Comparison of ENCODE assay signal across 21 cellular contexts in the genomic region with DNA sequence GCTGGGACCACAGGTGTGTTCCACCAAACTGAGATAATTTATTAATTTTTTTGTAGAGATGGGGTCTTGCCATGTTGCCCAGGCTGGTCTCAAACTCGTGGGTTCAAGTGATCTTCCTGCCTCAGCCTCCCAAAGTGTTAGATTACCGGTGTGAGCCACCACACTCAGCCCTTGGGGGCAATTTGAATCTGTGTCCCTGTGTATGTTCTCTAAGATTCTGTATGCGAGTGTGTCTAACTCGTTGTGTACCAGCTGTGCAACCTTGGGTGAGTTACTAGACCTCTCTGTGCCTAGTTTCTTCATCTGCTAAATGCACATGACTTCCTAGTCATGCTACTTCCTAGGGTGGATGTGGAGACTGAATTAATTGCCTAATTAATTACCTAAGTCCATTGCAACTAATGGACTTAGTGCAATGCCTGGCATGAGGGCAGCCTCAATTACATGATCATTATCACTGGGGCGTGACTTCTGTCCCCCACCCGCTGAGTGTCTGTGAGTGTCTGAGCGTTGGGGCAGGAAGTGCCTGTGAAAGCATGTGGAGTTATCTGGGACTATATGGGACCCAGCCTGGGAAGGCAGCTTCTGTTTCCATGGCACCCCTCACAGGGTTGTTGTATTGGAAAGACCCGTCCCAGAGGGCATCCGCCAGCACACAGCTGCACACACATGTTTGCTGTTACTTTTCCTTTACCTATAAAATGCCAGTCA. TPM values are rescaled to one million over a fixed set of nuclear protein-coding genes. Genes with fewer than 3 reads are reported as not detected.
A peak's percentile ranks its signal among the peaks of the same experiment; 100 is the strongest.
DNase-seq lines count a peak whose midpoint lies in the region; ATAC-seq and TF ChIP-seq lines count a peak whose summit lies in the region.
"Had no signal": no experiment of that assay in that cellular context is flagged by ENCODE, and none has a peak within 500 bp of the region (broad histone marks: within the 10 kb centered on the region; RNA-seq: fewer than 3 reads in every experiment).

No MANE protein-coding gene starts in this region.

- peaks cover 0 to 1% (median 0%) of the 10 kb centered on the region in 6 donors for H3K9me3 Mint-ChIP-seq in immature natural killer cell
- H3K9me3 Mint-ChIP-seq in natural killer cell = no peaks in the 10 kb centered on the region
- H3K9me3 Mint-ChIP-seq: activated B cell treated with CpG ODN at 0.5 μM for 24 hours, T-cell had no signal

- H3K27ac Mint-ChIP-seq in immature natural killer cell = peak overlapping the region in 1 of 6 donors; percentile 12
- no peak overlapping the region for H3K27ac Mint-ChIP-seq in natural killer cell
- H3K27ac Mint-ChIP-seq: activated B cell treated with CpG ODN at 0.5 μM for 24 hours had no signal

- 0 out of 2 replicates have a peak overlapping the region, but pooled peaks have one; percentile 6 for H3K4me2 ChIP-seq in BLaER1

- H3K9me3 ChIP-seq in BLaER1 = no peaks in the 10 kb centered on the region
- H3K9me3 ChIP-seq: BLaER1 treated with 17β-estradiol and CSF1 and Interleukin-3, amounts not matched to agents 10 nM and 100 nM; suprapubic skin had no signal

- H3K4me1 ChIP-seq in BLaER1 = peaks cover 33% of the 10 kb centered on the region

- no peaks in the 10 kb centered on the region; the same call in 1 of the 2 replicates for H4K20me1 ChIP-seq in BLaER1

- peak overlapping the region in 4 of 5 donors; percentile 21 to 57 (median 40) for H3K4me3 Mint-ChIP-seq in immature natural killer cell
- no peak overlapping the region for H3K4me3 Mint-ChIP-seq in natural killer cell
- H3K4me3 Mint-ChIP-seq: activated B cell treated with CpG ODN at 0.5 μM for 24 hours had no signal

- intact Hi-C loops in natural killer cell (cut with micrococcal nuclease) = no loop called here

- no peak for TF ChIP-seq CTCF in natural killer cell (IDR thresholded peaks at IDR 0.05)

- H3K4me1 Mint-ChIP-seq in immature natural killer cell = peaks cover 13 to 16% of the 10 kb centered on the region in 2 donors
- peaks cover 6 to 21% of the 10 kb centered on the region in 2 donors for H3K4me1 Mint-ChIP-seq in natural killer cell

- DNase-seq in DMS79 treated with DMSO at 0.1 percent for 48 hours (lab: John Stamatoyannopoulos, UW) (peak; percentile 20), immature natural killer cell (no peak), natural killer cell (no peak), ureter (ENCODE audit: low spot score) (no peak), NCI-H1694 treated with DMSO at 0.1 percent for 48 hours (lab: John Stamatoyannopoulos, UW) (no peak)
- DNase-seq: activated B cell treated with CpG ODN at 0.5 μM for 24 hours; activated effector memory CD4-positive, alpha-beta T cell treated with anti-CD3 and anti-CD28 coated beads, Interleukin-2, amount 50 U/mL, for 16 hours; anterior cingulate cortex; mesenchymal stem cell; MV-4-11; stimulated activated CD4-positive, alpha-beta T cell treated with anti-CD3 and anti-CD28 coated beads, Interleukin-2, amount 100 ng/mL, for 48 hours had no signal

- peak; percentile 15; the same call in 1 of the 3 replicates for ATAC-seq in SK-N-SH treated with all-trans-retinoic acid at 6 μM for 48 hours
- no peak for ATAC-seq in natural killer cell
- ATAC-seq in HG03175 (IDR thresholded peaks at IDR 0.05; ENCODE audit: unreplicated experiment) = no peak

- H3K36me3 Mint-ChIP-seq in immature natural killer cell (peaks cover 0 to 4% (median 0%) of the 10 kb centered on the region in 3 donors), natural killer cell (no peaks in the 10 kb centered on the region)
- H3K36me3 Mint-ChIP-seq: T-cell had no signal

- no peak overlapping the region for H3K4me3 ChIP-seq in BLaER1
- H3K4me3 ChIP-seq: BLaER1 treated with 17β-estradiol and CSF1 and Interleukin-3, amounts not matched to agents 10 nM and 100 nM; suprapubic skin had no signal

- peaks cover 44% of the 10 kb centered on the region for H3K27me3 ChIP-seq in BLaER1

- H3K9ac ChIP-seq in BLaER1 = no peak overlapping the region
- H3K9ac ChIP-seq: BLaER1 treated with 17β-estradiol and CSF1 and Interleukin-3, amounts not matched to agents 10 nM and 100 nM had no signal

- no peak overlapping the region for H3K27ac ChIP-seq in BLaER1
- H3K27ac ChIP-seq: BLaER1 treated with 17β-estradiol and CSF1 and Interleukin-3, amounts not matched to agents 10 nM and 100 nM; suprapubic skin had no signal

- H3K36me3 ChIP-seq in BLaER1 = no peaks in the 10 kb centered on the region
- H3K36me3 ChIP-seq: BLaER1 treated with 17β-estradiol and CSF1 and Interleukin-3, amounts not matched to agents 10 nM and 100 nM; suprapubic skin had no signal

- H3K27me3 Mint-ChIP-seq in immature natural killer cell (ENCODE audit: low read depth in 3 of 3) (peaks cover 4 to 16% (median 10%) of the 10 kb centered on the region in 3 donors), natural killer cell (ENCODE audit: low read depth in 2 of 2) (peaks cover 18 to 22% of the 10 kb centered on the region in 2 donors)

TF ChIP-seq in SK-N-SH treated with all-trans-retinoic acid at 6 μM for 48 hours, 23 proteins besides CTCF, POLR2A, EP300 and RAD21 (continues in another document):
- no peak for TF ChIP-seq ZC3H10 (CRISPR knock-in tag; IDR thresholded peaks at IDR 0.05)
- TF ChIP-seq, protein P1, sequence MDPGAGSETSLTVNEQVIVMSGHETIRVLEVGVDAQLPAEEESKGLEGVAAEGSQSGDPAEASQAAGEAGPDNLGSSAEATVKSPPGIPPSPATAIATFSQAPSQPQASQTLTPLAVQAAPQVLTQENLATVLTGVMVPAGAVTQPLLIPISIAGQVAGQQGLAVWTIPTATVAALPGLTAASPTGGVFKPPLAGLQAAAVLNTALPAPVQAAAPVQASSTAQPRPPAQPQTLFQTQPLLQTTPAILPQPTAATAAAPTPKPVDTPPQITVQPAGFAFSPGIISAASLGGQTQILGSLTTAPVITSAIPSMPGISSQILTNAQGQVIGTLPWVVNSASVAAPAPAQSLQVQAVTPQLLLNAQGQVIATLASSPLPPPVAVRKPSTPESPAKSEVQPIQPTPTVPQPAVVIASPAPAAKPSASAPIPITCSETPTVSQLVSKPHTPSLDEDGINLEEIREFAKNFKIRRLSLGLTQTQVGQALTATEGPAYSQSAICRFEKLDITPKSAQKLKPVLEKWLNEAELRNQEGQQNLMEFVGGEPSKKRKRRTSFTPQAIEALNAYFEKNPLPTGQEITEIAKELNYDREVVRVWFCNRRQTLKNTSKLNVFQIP (CRISPR knock-in tag; IDR thresholded peaks at IDR 0.05; ENCODE audit: borderline replicate concordance, low read depth) = no peak
- TF ChIP-seq, protein P2, sequence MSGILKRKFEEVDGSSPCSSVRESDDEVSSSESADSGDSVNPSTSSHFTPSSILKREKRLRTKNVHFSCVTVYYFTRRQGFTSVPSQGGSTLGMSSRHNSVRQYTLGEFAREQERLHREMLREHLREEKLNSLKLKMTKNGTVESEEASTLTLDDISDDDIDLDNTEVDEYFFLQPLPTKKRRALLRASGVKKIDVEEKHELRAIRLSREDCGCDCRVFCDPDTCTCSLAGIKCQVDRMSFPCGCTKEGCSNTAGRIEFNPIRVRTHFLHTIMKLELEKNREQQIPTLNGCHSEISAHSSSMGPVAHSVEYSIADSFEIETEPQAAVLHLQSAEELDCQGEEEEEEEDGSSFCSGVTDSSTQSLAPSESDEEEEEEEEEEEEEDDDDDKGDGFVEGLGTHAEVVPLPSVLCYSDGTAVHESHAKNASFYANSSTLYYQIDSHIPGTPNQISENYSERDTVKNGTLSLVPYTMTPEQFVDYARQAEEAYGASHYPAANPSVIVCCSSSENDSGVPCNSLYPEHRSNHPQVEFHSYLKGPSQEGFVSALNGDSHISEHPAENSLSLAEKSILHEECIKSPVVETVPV (CRISPR knock-in tag; IDR thresholded peaks at IDR 0.05) = no peak
- TF ChIP-seq ESRRG (CRISPR knock-in tag; IDR thresholded peaks at IDR 0.05) = no peak
- TF ChIP-seq RARB (CRISPR knock-in tag; IDR thresholded peaks at IDR 0.05) = no peak
- TF ChIP-seq SNAI2 (CRISPR knock-in tag; IDR thresholded peaks at IDR 0.05) = no peak
- TF ChIP-seq ARNTL (CRISPR knock-in tag; IDR thresholded peaks at IDR 0.05; ENCODE audit: borderline replicate concordance, low read depth) = no peak
- TF ChIP-seq ZNF70 (CRISPR knock-in tag; IDR thresholded peaks at IDR 0.05) = no peak
- TF ChIP-seq CSDC2 (CRISPR knock-in tag; IDR thresholded peaks at IDR 0.05) = no peak
- no peak for TF ChIP-seq ISL1 (CRISPR knock-in tag; IDR thresholded peaks at IDR 0.05)
- no peak for TF ChIP-seq GLIS3 (CRISPR knock-in tag; IDR thresholded peaks at IDR 0.05)
- TF ChIP-seq, protein P3, sequence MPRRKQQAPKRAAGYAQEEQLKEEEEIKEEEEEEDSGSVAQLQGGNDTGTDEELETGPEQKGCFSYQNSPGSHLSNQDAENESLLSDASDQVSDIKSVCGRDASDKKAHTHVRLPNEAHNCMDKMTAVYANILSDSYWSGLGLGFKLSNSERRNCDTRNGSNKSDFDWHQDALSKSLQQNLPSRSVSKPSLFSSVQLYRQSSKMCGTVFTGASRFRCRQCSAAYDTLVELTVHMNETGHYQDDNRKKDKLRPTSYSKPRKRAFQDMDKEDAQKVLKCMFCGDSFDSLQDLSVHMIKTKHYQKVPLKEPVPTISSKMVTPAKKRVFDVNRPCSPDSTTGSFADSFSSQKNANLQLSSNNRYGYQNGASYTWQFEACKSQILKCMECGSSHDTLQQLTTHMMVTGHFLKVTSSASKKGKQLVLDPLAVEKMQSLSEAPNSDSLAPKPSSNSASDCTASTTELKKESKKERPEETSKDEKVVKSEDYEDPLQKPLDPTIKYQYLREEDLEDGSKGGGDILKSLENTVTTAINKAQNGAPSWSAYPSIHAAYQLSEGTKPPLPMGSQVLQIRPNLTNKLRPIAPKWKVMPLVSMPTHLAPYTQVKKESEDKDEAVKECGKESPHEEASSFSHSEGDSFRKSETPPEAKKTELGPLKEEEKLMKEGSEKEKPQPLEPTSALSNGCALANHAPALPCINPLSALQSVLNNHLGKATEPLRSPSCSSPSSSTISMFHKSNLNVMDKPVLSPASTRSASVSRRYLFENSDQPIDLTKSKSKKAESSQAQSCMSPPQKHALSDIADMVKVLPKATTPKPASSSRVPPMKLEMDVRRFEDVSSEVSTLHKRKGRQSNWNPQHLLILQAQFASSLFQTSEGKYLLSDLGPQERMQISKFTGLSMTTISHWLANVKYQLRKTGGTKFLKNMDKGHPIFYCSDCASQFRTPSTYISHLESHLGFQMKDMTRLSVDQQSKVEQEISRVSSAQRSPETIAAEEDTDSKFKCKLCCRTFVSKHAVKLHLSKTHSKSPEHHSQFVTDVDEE (CRISPR knock-in tag; IDR thresholded peaks at IDR 0.05) = no peak
- TF ChIP-seq OSR1 (CRISPR knock-in tag; IDR thresholded peaks at IDR 0.05) = no peak
- TF ChIP-seq TOX (CRISPR knock-in tag; IDR thresholded peaks at IDR 0.05; ENCODE audit: borderline replicate concordance) = no peak
- TF ChIP-seq ZNF565 (CRISPR knock-in tag; conservative IDR thresholded peaks at IDR 0.05; ENCODE audit: low read depth) = no peak

RNA-seq across cellular contexts. Expression of a gene that starts 1.8 kb away (rescaled TPM):
- polyA plus RNA-seq in immature natural killer cell = not detected
- not detected for total RNA-seq in natural killer cell
- 18.4 TPM for total RNA-seq in ureter
- total RNA-seq: activated B cell treated with CpG ODN at 0.5 μM for 24 hours; activated CD8-positive, alpha-beta memory T cell treated with anti-CD3 and anti-CD28 coated beads for 36 hours; sciatic nerve had no signal

RNA-seq across cellular contexts. Expression of a gene that starts 9.1 kb away (rescaled TPM):
- not detected for polyA plus RNA-seq in immature natural killer cell
- total RNA-seq in natural killer cell (not detected), ureter (not detected)
- total RNA-seq: activated B cell treated with CpG ODN at 0.5 μM for 24 hours; activated CD8-positive, alpha-beta memory T cell treated with anti-CD3 and anti-CD28 coated beads for 36 hours; epithelial cell of proximal tubule; RPMI7951; sciatic nerve; suprapubic skin had no signal

RNA-seq across cellular contexts. Expression of a gene that starts 49.8 kb away (rescaled TPM):
- not detected for polyA plus RNA-seq in immature natural killer cell
- total RNA-seq in natural killer cell = not detected
- not detected for total RNA-seq in ureter
- total RNA-seq: activated B cell treated with CpG ODN at 0.5 μM for 24 hours; activated CD8-positive, alpha-beta memory T cell treated with anti-CD3 and anti-CD28 coated beads for 36 hours; epithelial cell of proximal tubule; RPMI7951; sciatic nerve; suprapubic skin; T-cell had no signal

RNA-seq across cellular contexts. Expression of a gene that starts 53.7 kb away (rescaled TPM):
- polyA plus RNA-seq in immature natural killer cell = under 1 TPM in 1 of 3 donors, not detected in 2; 0.45 TPM
- total RNA-seq in natural killer cell (not detected), ureter (not detected)
- total RNA-seq: activated B cell treated with CpG ODN at 0.5 μM for 24 hours, epithelial cell of proximal tubule, RPMI7951, sciatic nerve, suprapubic skin, T-cell had no signal

Comparison
In these comparisons a context has a peak if more than half of its experiments do, and no peak if none do; other contexts are left out.
1. RNA of a gene that starts 1.8 kb away (total RNA-seq): 18.4 TPM in ureter (single experiment); not detected in natural killer cell; every median in the first group is over 10 times any median in the second.